26 cellular contexts compared by ENCODE assay signal in genomic region chr2:26654061-26654340, GRCh38. TPM values are rescaled to one million over a fixed set of nuclear protein-coding genes. Genes with fewer than 3 reads are reported as not detected.
"Had no signal": no experiment of that assay in that cellular context is flagged by ENCODE, and none has a peak within 500 bp of the region (broad histone marks: within the 10 kb centered on the region; RNA-seq: fewer than 3 reads in every experiment).

No MANE protein-coding gene starts in this region.

- H3K9ac ChIP-seq: parathyroid adenoma had no signal

- H3K9me3 ChIP-seq: lower lobe of right lung, neutrophil, upper lobe of left lung had no signal

- H3K36me3 Mint-ChIP-seq: activated naive CD8-positive, alpha-beta T cell treated with anti-CD3 and anti-CD28 coated beads, Interleukin-2, amount 10 ng/mL, durations not matched to agents 7 days and 5 days; mesothelial cell of epicardium; WTC11 had no signal

- H3K4me1 Mint-ChIP-seq: activated naive CD8-positive, alpha-beta T cell treated with anti-CD3 and anti-CD28 coated beads, Interleukin-2, amount 10 ng/mL, durations not matched to agents 7 days and 5 days; naive thymus-derived CD8-positive, alpha-beta T cell had no signal

- H3K4me3 ChIP-seq: lower lobe of right lung, upper lobe of left lung had no signal

- H3K27ac ChIP-seq: neutrophil, parathyroid adenoma had no signal

- H3K27me3 ChIP-seq: upper lobe of left lung had no signal

- H3K36me3 ChIP-seq: lower lobe of right lung, neutrophil, upper lobe of left lung had no signal

- H2AFZ ChIP-seq: parathyroid adenoma had no signal

- DNase-seq: activated CD4-positive, alpha-beta T cell treated with anti-CD3 and anti-CD28 coated beads, Interleukin-2, amount 50 U/mL, for 4 hours; activated effector memory CD4-positive, alpha-beta T cell treated with Interleukin-2 at 50 U/mL for 16 hours; activated naive CD4-positive, alpha-beta T cell treated with anti-CD3 and anti-CD28 coated beads for 36 hours; activated naive CD8-positive, alpha-beta T cell treated with anti-CD3 and anti-CD28 coated beads, Interleukin-2, amount 10 ng/mL, durations not matched to agents 7 days and 5 days; activated T-cell treated with anti-CD3 and anti-CD28 coated beads, Interleukin-2, amount 50 U/mL, for 48 hours; erythroblast; foreskin fibroblast; kidney; lower lobe of right lung; naive thymus-derived CD8-positive, alpha-beta T cell; right cardiac atrium; stimulated activated CD4-positive, alpha-beta T cell treated with anti-CD3 and anti-CD28 coated beads, Interleukin-12 subunit alpha, Interleukin-12 subunit beta, amount 100 ng/mL, for 4 hours; stimulated activated CD4-positive, alpha-beta T cell treated with anti-CD3 and anti-CD28 coated beads, Interleukin-4, amount 100 ng/mL, for 4 hours; T-helper 9 cell had no signal

- ATAC-seq: naive thymus-derived CD8-positive, alpha-beta T cell; WTC11 had no signal

- H3K4me1 ChIP-seq: parathyroid adenoma had no signal

- H3K27ac Mint-ChIP-seq: activated naive CD4-positive, alpha-beta T cell treated with anti-CD3 and anti-CD28 coated beads for 36 hours; activated naive CD8-positive, alpha-beta T cell treated with anti-CD3 and anti-CD28 coated beads, Interleukin-2, amount 10 ng/mL, durations not matched to agents 7 days and 5 days; naive thymus-derived CD8-positive, alpha-beta T cell; WTC11 had no signal

- H3K4me3 Mint-ChIP-seq: activated naive CD4-positive, alpha-beta T cell treated with anti-CD3 and anti-CD28 coated beads for 36 hours; activated naive CD8-positive, alpha-beta T cell treated with anti-CD3 and anti-CD28 coated beads, Interleukin-2, amount 10 ng/mL, durations not matched to agents 7 days and 5 days; mesothelial cell of epicardium; naive thymus-derived CD8-positive, alpha-beta T cell; WTC11 had no signal

RNA-seq across cellular contexts. Expression of gene CIB4, which starts 12.8 kb away (rescaled TPM):
- total RNA-seq: activated CD8-positive, alpha-beta memory T cell treated with anti-CD3 and anti-CD28 coated beads for 36 hours; activated naive CD4-positive, alpha-beta T cell treated with anti-CD3 and anti-CD28 coated beads for 36 hours; activated naive CD8-positive, alpha-beta T cell treated with anti-CD3 and anti-CD28 coated beads, Interleukin-2, amount 10 ng/mL, durations not matched to agents 7 days and 5 days; cerebellum; fibroblast of lung; kidney; lower lobe of right lung; mesothelial cell of epicardium; naive thymus-derived CD8-positive, alpha-beta T cell; pulmonary artery endothelial cell; right cardiac atrium; skeletal muscle tissue; T-helper 1 cell treated with Interleukin-12 subunit alpha and Interleukin-12 subunit beta and Interleukin-4 antibody, amounts not matched to agents 30 ng/mL and 1 ng/mL, for 36 hours; temporal lobe; upper lobe of left lung; WTC11 had no signal
- polyA plus RNA-seq: fibroblast of lung; naive thymus-derived CD8-positive, alpha-beta T cell; right cardiac atrium had no signal

RNA-seq across cellular contexts. Expression of gene KCNK3, which starts 38.5 kb away (rescaled TPM):
- total RNA-seq: activated CD8-positive, alpha-beta memory T cell treated with anti-CD3 and anti-CD28 coated beads for 36 hours; activated naive CD4-positive, alpha-beta T cell treated with anti-CD3 and anti-CD28 coated beads for 36 hours; activated naive CD8-positive, alpha-beta T cell treated with anti-CD3 and anti-CD28 coated beads, Interleukin-2, amount 10 ng/mL, durations not matched to agents 7 days and 5 days; naive thymus-derived CD8-positive, alpha-beta T cell; pulmonary artery endothelial cell; T-helper 1 cell treated with Interleukin-12 subunit alpha and Interleukin-12 subunit beta and Interleukin-4 antibody, amounts not matched to agents 30 ng/mL and 1 ng/mL, for 36 hours had no signal
- polyA plus RNA-seq: fibroblast of lung; naive thymus-derived CD8-positive, alpha-beta T cell had no signal
